Comparison of ENCODE assay signal across 13 cellular contexts in the genomic region with DNA sequence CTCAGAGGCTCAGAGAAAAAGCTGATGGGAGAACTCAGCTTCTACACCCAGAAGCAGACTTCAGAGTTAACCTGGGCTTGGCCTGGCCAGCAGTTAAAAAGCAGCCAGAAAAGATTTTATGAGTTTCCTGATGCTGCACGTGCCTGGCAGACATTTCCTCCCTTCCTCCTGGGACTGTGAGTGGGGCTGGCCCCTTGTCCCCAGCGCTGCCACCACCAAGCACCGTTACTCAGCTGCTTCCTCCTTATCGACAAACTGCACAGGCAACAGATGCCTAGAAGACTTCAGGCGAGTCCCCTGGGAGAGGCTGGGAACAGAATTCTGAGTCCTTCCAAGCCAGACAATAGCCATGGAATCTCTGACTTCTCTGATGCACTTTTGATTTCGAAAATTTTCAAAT. TPM values are rescaled to one million over a fixed set of nuclear protein-coding genes. Genes with fewer than 3 reads are reported as not detected.
A peak's percentile ranks its signal among the peaks of the same experiment; 100 is the strongest.
DNase-seq lines count a peak whose midpoint lies in the region; ATAC-seq, FAIRE-seq and TF ChIP-seq lines count a peak whose summit lies in the region.
"Had no signal": no experiment of that assay in that cellular context is flagged by ENCODE, and none has a peak within 500 bp of the region (broad histone marks: within the 10 kb centered on the region; RNA-seq: fewer than 3 reads in every experiment).

No MANE protein-coding gene starts in this region.

- peak; percentile 20 to 61 for ATAC-seq in right cardiac atrium
- ATAC-seq in left colon, result peak; percentile 76
- ATAC-seq: naive thymus-derived CD8-positive, alpha-beta T cell had no signal

- no peak for FAIRE-seq in urothelium cell line (lab: Jason Lieb, UNC)

- no peak overlapping the region for H3K4me3 ChIP-seq in right cardiac atrium (ENCODE audit: low read length)
- no peak overlapping the region for H3K4me3 ChIP-seq in left ventricle myocardium inferior
- no peak overlapping the region for H3K4me3 ChIP-seq in HAP-1
- H3K4me3 ChIP-seq: dorsolateral prefrontal cortex, thoracic aorta had no signal

- H3K27ac ChIP-seq in right cardiac atrium (ENCODE audit: low read length) (no peak overlapping the region), left ventricle myocardium inferior (replicated peaks) (no peak overlapping the region)
- H3K27ac ChIP-seq: dorsolateral prefrontal cortex, thoracic aorta had no signal

- H3K9me3 ChIP-seq in right cardiac atrium (ENCODE audit: control insufficient read depth, low read length) (no peaks in the 10 kb centered on the region), left ventricle myocardium inferior (replicated peaks) (no peaks in the 10 kb centered on the region), HAP-1 (no peaks in the 10 kb centered on the region)
- H3K9me3 ChIP-seq: thoracic aorta had no signal

- DNase-seq in right cardiac atrium (peak in 1 of 3 donors; percentile 42), left ventricle myocardium inferior (no peak), SK-N-DZ (ENCODE audit: low spot score) (peak; percentile 87), left colon (peak; percentile 63 to 79), RKO (ENCODE audit: low spot score) (no peak), urothelium cell line (ENCODE audit: low spot score) (no peak), EL (no peak), HAP-1 (ENCODE audit: low spot score in 2 of 2) (no peak)
- DNase-seq: activated effector memory CD4-positive, alpha-beta T cell treated with anti-CD3 and anti-CD28 coated beads, Interleukin-2, amount 50 U/mL, for 16 hours; naive thymus-derived CD8-positive, alpha-beta T cell; stimulated activated CD4-positive, alpha-beta T cell treated with anti-CD3 and anti-CD28 coated beads, Interleukin-1b, Interleukin-23, amount 100 ng/mL, for 48 hours had no signal

- in situ Hi-C loops in HAP-1 (cut with MboI; ENCODE audit: low sequenced_read_pairs), result no loop called here

- 21% methylated on average over 6 of the region's 6 CpGs for WGBS in right cardiac atrium

- H3K27me3 ChIP-seq in right cardiac atrium (ENCODE audit: control insufficient read depth, insufficient read depth) (no peaks in the 10 kb centered on the region), left ventricle myocardium inferior (ENCODE audit: low read depth) (no peaks in the 10 kb centered on the region), HAP-1 (ENCODE audit: low read depth) (no peaks in the 10 kb centered on the region)
- H3K27me3 ChIP-seq: dorsolateral prefrontal cortex had no signal

- TF ChIP-seq CTCF in left ventricle myocardium inferior (IDR thresholded peaks at IDR 0.05; ENCODE audit: borderline replicate concordance), result no peak

- intact Hi-C loops in right cardiac atrium (cut with DNase I) (no loop called here), left ventricle myocardium inferior (cut with micrococcal nuclease) (no loop called here), left colon (cut with DNase I, micrococcal nuclease) (no loop called here)

- peaks cover 12% of the 10 kb centered on the region for H3K36me3 ChIP-seq in left ventricle myocardium inferior
- H3K36me3 ChIP-seq in HAP-1 (replicated peaks), result no peaks in the 10 kb centered on the region
- H3K36me3 ChIP-seq: thoracic aorta had no signal

- H3K4me1 ChIP-seq in right cardiac atrium (ENCODE audit: control insufficient read depth, insufficient read depth, low read length), result peaks cover 9% of the 10 kb centered on the region
- peaks cover 35% of the 10 kb centered on the region for H3K4me1 ChIP-seq in left ventricle myocardium inferior
- peaks cover 7% of the 10 kb centered on the region for H3K4me1 ChIP-seq in HAP-1

RNA-seq across cellular contexts. Expression of a gene that starts 33.4 kb away (rescaled TPM):
- not detected for total RNA-seq in right cardiac atrium
- 0.68 TPM for polyA plus RNA-seq in right cardiac atrium
- total RNA-seq in left ventricle myocardium inferior, result 1.6 TPM
- polyA plus RNA-seq in SK-N-DZ (2014; cell fraction: cytosol; rRNA removed), result 30.8 and 33.4 TPM in 2 replicates
- polyA plus RNA-seq in SK-N-DZ (2014; cell fraction: nucleus; rRNA removed), result 18.4 and 28.8 TPM in 2 replicates
- not detected for total RNA-seq in left colon
- total RNA-seq: naive thymus-derived CD8-positive, alpha-beta T cell; thoracic aorta had no signal
- polyA plus RNA-seq: naive thymus-derived CD8-positive, alpha-beta T cell had no signal

RNA-seq across cellular contexts. Expression of a gene that starts 49.7 kb away (rescaled TPM):
- total RNA-seq in right cardiac atrium (1 to 10 TPM; 4.3 to 8.6 (median 6.1) TPM), left ventricle myocardium inferior (6.5 TPM), left colon (10 to 100 TPM; 19.0 to 27.7 TPM)
- polyA plus RNA-seq in right cardiac atrium, result 4.1 TPM
- 3.8 and 3.9 TPM in 2 replicates for polyA plus RNA-seq in SK-N-DZ (2014; cell fraction: cytosol; rRNA removed)
- 1.5 and 3.0 TPM in 2 replicates for polyA plus RNA-seq in SK-N-DZ (2014; cell fraction: nucleus; rRNA removed)
- total RNA-seq: naive thymus-derived CD8-positive, alpha-beta T cell had no signal
- polyA plus RNA-seq: naive thymus-derived CD8-positive, alpha-beta T cell had no signal

Comparison
In these comparisons a context has a peak if more than half of its experiments do, and no peak if none do; other contexts are left out.
1. DNase-seq: peak in SK-N-DZ (single experiment) and left colon (2 of 2); none in left ventricle myocardium inferior (single experiment), RKO (single experiment), urothelium cell line (single experiment), EL (single experiment) and HAP-1 (0 of 2).